22 cellular contexts compared by ENCODE assay signal in the genomic region with DNA sequence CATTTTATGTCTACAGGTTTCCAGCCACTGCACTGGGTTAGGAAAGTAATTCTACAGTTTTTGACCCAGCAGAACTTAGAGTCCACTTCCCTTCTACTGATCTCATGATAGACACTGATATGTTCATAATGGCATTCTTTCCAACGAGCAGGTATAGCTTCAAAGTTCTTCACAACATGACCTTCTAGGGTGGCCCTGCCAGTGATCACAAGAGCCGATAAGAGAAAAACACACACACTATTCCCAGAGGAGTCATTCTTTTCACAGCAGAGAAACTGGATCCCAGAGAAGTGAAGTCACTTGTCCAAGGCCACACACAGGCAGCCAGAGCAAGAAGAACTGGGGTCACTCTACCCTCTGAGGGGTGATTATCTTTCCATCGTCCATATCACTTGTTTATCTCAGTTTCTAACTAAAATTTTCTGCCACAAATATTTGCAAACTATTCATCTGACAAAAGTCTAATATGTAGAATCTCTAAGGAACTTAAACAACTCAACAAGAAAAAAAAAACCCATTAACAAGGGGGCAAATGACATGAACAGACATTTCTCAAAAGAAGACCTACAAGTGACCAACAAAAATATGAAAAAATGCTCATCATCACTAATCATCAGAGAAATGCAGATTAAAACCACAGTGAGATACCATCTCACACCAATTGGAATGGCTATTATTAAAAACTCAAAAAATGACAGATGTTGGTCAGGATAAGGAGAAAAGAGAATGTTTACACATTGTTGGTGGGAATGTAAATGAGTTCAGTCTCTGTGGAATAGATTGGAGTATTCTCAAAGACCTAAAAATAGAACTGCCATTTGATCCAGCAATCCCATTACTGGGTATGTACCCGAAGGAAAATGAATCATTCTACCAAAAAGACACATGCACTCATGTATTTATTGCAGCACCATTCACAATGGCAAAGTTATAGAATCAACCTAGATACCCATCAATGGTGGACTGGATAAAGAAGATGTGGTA. TPM values are rescaled to one million over a fixed set of nuclear protein-coding genes. Genes with fewer than 3 reads are reported as not detected.
A peak's percentile ranks its signal among the peaks of the same experiment; 100 is the strongest.
DNase-seq lines count a peak whose midpoint lies in the region; ATAC-seq, FAIRE-seq and TF ChIP-seq lines count a peak whose summit lies in the region.
"Had no signal": no experiment of that assay in that cellular context is flagged by ENCODE, and none has a peak within 500 bp of the region (broad histone marks: within the 10 kb centered on the region; RNA-seq: fewer than 3 reads in every experiment).

No MANE protein-coding gene starts in this region.

- H3K4me1 Mint-ChIP-seq in glutamatergic neuron (ENCODE audit: low read depth, unreplicated experiment): peaks cover 11% of the 10 kb centered on the region
- H3K4me1 Mint-ChIP-seq: IgD-negative memory B cell had no signal

- H3K27me3 ChIP-seq in HepG2 (ENCODE audit: control insufficient read depth in 1 of 2, insufficient read depth in 2 of 2, low read length in 2 of 2) (no peaks in the 10 kb centered on the region), right lobe of liver (no peaks in the 10 kb centered on the region)
- H3K27me3 ChIP-seq: BLaER1 had no signal

- peaks cover 3% of the 10 kb centered on the region for H3K27me3 Mint-ChIP-seq in glutamatergic neuron (ENCODE audit: unreplicated experiment)

- no peaks in the 10 kb centered on the region for H3K36me3 ChIP-seq in HepG2 (replicated peaks in 1 of 2; ENCODE audit: control insufficient read depth in 1 of 2, insufficient read depth in 2 of 2, low read length in 2 of 2)
- no peaks in the 10 kb centered on the region for H3K36me3 ChIP-seq in right lobe of liver
- H3K36me3 ChIP-seq: BLaER1 had no signal

- no peak overlapping the region for H3K27ac Mint-ChIP-seq in glutamatergic neuron (ENCODE audit: unreplicated experiment)
- H3K27ac Mint-ChIP-seq: CD8-positive, alpha-beta T cell; HFFc6; IgD-negative memory B cell had no signal

- BruUV-seq in HepG2 (replicated peaks; lab: Mats Ljungman, UMichigan): no TSS peak

- H3K79me2 ChIP-seq in HepG2 (ENCODE audit: insufficient read depth, low read length): no peaks in the 10 kb centered on the region

- peak; percentile 96 for ATAC-seq in HepG2
- no peak for ATAC-seq in right lobe of liver
- ATAC-seq: CD8-positive, alpha-beta T cell had no signal

- POLR2A ChIA-PET in HepG2 (lab: Yijun Ruan, JAX): interaction anchor here (1.5 to 1.7 kb wide), 2 partner anchors 14 to 16 kb away, joined by 5 to 9 read pairs; no protein-coding TSS in a partner anchor

- H3K9me3 Mint-ChIP-seq in glutamatergic neuron (ENCODE audit: unreplicated experiment): no peaks in the 10 kb centered on the region
- H3K9me3 Mint-ChIP-seq: CD8-positive, alpha-beta T cell; HFFc6; IgD-negative memory B cell had no signal

- CTCF ChIA-PET in HepG2 (lab: Yijun Ruan, JAX; ENCODE audit: low intra/inter-chr PET ratio, low total read pairs): no interaction called here

- WGBS in HepG2 (ENCODE audit: low lambda C conversion rate): 0% methylated on average over 4 of the region's 4 CpGs
- WGBS in right lobe of liver (ENCODE audit: insufficient coverage, low coverage, low lambda C conversion rate, missing lambda C conversion rate): 47% methylated on average over 4 of the region's 4 CpGs

- peak; percentile 80 for FAIRE-seq in HepG2 (lab: Jason Lieb, UNC)
- FAIRE-seq: A204.1, D721Med had no signal

- TF ChIP-seq POLR2A in HepG2 (IDR thresholded peaks at IDR 0.05; ENCODE audit: insufficient read depth in 1 of 2, low read depth in 2 of 2, low read length in 2 of 2) (no peak), right lobe of liver (IDR thresholded peaks at IDR 0.05) (no peak)

- intact Hi-C loops in HepG2 (cut with micrococcal nuclease; ENCODE audit: unreplicated experiment): loop anchor here (2.0 to 5.0 kb wide), 2 partner anchors 15 to 118 kb away; partner anchors contain the start of gene NMD3
- intact Hi-C loops in right lobe of liver (cut with DNase I): no loop called here

- H2AFZ ChIP-seq in HepG2 (ENCODE audit: low read length): no peak overlapping the region

- H3K9me3 ChIP-seq in HepG2 (ENCODE audit: low read length): no peaks in the 10 kb centered on the region
- no peaks in the 10 kb centered on the region for H3K9me3 ChIP-seq in right lobe of liver
- H3K9me3 ChIP-seq: BLaER1 had no signal

- peak in 1 of 2 experiments; percentile 84; a peak in 2 of 4 replicates for TF ChIP-seq EP300 in HepG2 (IDR thresholded peaks at IDR 0.05; ENCODE audit: low read depth in 2 of 2, low read length in 2 of 2)
- TF ChIP-seq EP300 in HepG2 (CRISPR knock-in tag; IDR thresholded peaks at IDR 0.05; ENCODE audit: borderline replicate concordance): peak; percentile 78

- H3K36me3 Mint-ChIP-seq in glutamatergic neuron (ENCODE audit: unreplicated experiment): no peaks in the 10 kb centered on the region
- H3K36me3 Mint-ChIP-seq: CD8-positive, alpha-beta T cell; IgD-negative memory B cell had no signal

- no peak for TF ChIP-seq RAD21 in HepG2 (CRISPR knock-in tag; IDR thresholded peaks at IDR 0.05)

- TF ChIP-seq CTCF in HepG2 (CRISPR knock-in tag; IDR thresholded peaks at IDR 0.05): no peak
- no peak for TF ChIP-seq CTCF in right lobe of liver (IDR thresholded peaks at IDR 0.05)
- TF ChIP-seq CTCF in glutamatergic neuron (IDR thresholded peaks at IDR 0.05; ENCODE audit: partially characterized antibody, unreplicated experiment): no peak

- H3K4me1 ChIP-seq in HepG2 (ENCODE audit: insufficient read depth, low read length) (peaks cover 90% of the 10 kb centered on the region), right lobe of liver (no peaks in the 10 kb centered on the region)
- H3K4me1 ChIP-seq: BLaER1 had no signal

- in situ Hi-C loops in HepG2 (cut with HindIII; ENCODE audit: extremely low pct_ligation_motif_present, low pct_unique_long_range_greater_than_20kb): no loop called here

- H3K4me3 Mint-ChIP-seq in glutamatergic neuron (ENCODE audit: unreplicated experiment): no peak overlapping the region
- H3K4me3 Mint-ChIP-seq: CD8-positive, alpha-beta T cell; HFFc6; IgD-negative memory B cell had no signal

- 0 out of 2 replicates have a peak overlapping the region, but pooled peaks have one; percentile 18 for H3K9ac ChIP-seq in HepG2 (ENCODE audit: insufficient read depth, low read depth, low read length)
- H3K9ac ChIP-seq: BLaER1 had no signal

- H3K27ac ChIP-seq in HepG2 (ENCODE audit: extremely low read length, insufficient read depth, low read length) (peak overlapping the region; percentile 65), right lobe of liver (no peak overlapping the region)
- H3K27ac ChIP-seq: BLaER1 had no signal

- H3K4me3 ChIP-seq in HepG2 (replicated peaks in 1 of 3; ENCODE audit: insufficient read depth in 1 of 3, low read depth in 2 of 3, low read length in 3 of 3) (no peak overlapping the region; a peak in 1 of 6 replicates), right lobe of liver (no peak overlapping the region)
- H3K4me3 ChIP-seq: BLaER1 had no signal

- no peaks in the 10 kb centered on the region for H4K20me1 ChIP-seq in HepG2 (ENCODE audit: insufficient read depth, low read length)
- H4K20me1 ChIP-seq: BLaER1 had no signal

- H3K4me2 ChIP-seq in HepG2 (ENCODE audit: low read depth, low read length): peak overlapping the region; percentile 44
- H3K4me2 ChIP-seq: BLaER1 had no signal

- DNase-seq in HepG2 (ENCODE audit: low spot score) (peak; percentile 97), right lobe of liver (no peak), NCI-H526 treated with DMSO at 0.1 percent for 48 hours (lab: John Stamatoyannopoulos, UW) (peak; percentile 51), fibroblast of gingiva (ENCODE audit: low read depth) (peak; percentile 67), GF-D8 (lab: John Stamatoyannopoulos, UW) (no peak), DMS114 treated with DMSO at 0.1 percent for 48 hours (lab: John Stamatoyannopoulos, UW; ENCODE audit: unreplicated experiment) (no peak), SHP77 (lab: John Stamatoyannopoulos, UW) (no peak), glutamatergic neuron (no peak)
- DNase-seq: CD8-positive, alpha-beta T cell; GOT3; HFFc6; Kasumi-1; NCI-H1105 treated with DMSO at 0.1 percent for 48 hours; NCI-H187; NCI-H510A treated with DMSO at 0.1 percent for 48 hours; SHP77 treated with DMSO at 0.1 percent for 48 hours; SW 1271 had no signal

TF ChIP-seq in HepG2, 621 proteins besides CTCF, POLR2A, EP300 and RAD21 (continues in another document):
- TF ChIP-seq ZNF644 (CRISPR knock-in tag; IDR thresholded peaks at IDR 0.05; ENCODE audit: low read depth) (peak; percentile 88), FOXP1 (IDR thresholded peaks at IDR 0.05) (no peak), FOXP1 (CRISPR knock-in tag; IDR thresholded peaks at IDR 0.05) (peak; percentile 59)

RNA-seq across cellular contexts. Expression of gene SPTSSB, which starts 31.5 kb away (rescaled TPM):
- total RNA-seq in HepG2 (2016; rRNA removed; fragmentation: Illumina TruSeq; extraction: Trizol): 0.51 and 0.84 TPM in 2 replicates
- total RNA-seq in HepG2 (2016; cell fraction: cytosol; rRNA removed; fragmentation: Illumina TruSeq; extraction: Trizol; ENCODE audit: low read depth): not detected in 2 replicates
- 0.25 and 0.37 TPM in 2 replicates for total RNA-seq in HepG2 (2016; cell fraction: insoluble cytoplasmic fraction; rRNA removed; fragmentation: Illumina TruSeq; extraction: Trizol)
- 0.59 and 1.9 TPM in 2 replicates for total RNA-seq in HepG2 (2016; cell fraction: membrane; rRNA removed; fragmentation: Illumina TruSeq; extraction: Trizol)
- total RNA-seq in HepG2 (2016; cell fraction: nucleus; rRNA removed; fragmentation: Illumina TruSeq; extraction: Trizol): 0.28 TPM in 1 of 2 replicates, not detected in the other
- 2.4 and 4.2 TPM in 2 replicates for polyA plus RNA-seq in HepG2 (2011; rRNA removed)
- 0.42 and 0.58 TPM in 2 replicates for polyA plus RNA-seq in HepG2 (2011; cell fraction: cytosol; rRNA removed)
- polyA plus RNA-seq in HepG2 (2011; cell fraction: nucleus; rRNA removed): 0.19 and 0.39 TPM in 2 replicates
- polyA plus RNA-seq in HepG2 (2012): 0.05 and 0.32 TPM in 2 replicates
- 0.10 and 0.24 TPM in 2 replicates for polyA plus RNA-seq in HepG2 (2016; cell fraction: cytosol; fragmentation: Illumina TruSeq; extraction: Trizol; ENCODE audit: low read depth)
- 0.10 and 0.25 TPM in 2 replicates for polyA plus RNA-seq in HepG2 (2016; cell fraction: insoluble cytoplasmic fraction; fragmentation: Illumina TruSeq; extraction: Trizol; ENCODE audit: low read depth)
- polyA plus RNA-seq in HepG2 (2016; cell fraction: membrane; fragmentation: Illumina TruSeq; extraction: Trizol; ENCODE audit: low read depth): 0.56 and 0.58 TPM in 2 replicates
- polyA plus RNA-seq in HepG2 (2016; cell fraction: nucleus; fragmentation: Illumina TruSeq; extraction: Trizol; ENCODE audit: insufficient read depth, low read depth): 0.29 and 1.9 TPM in 2 replicates
- 0.12 TPM in 1 of 2 replicates, not detected in the other for polyA minus RNA-seq in HepG2 (2011; rRNA and poly(A)+ RNA removed; ENCODE audit: low replicate concordance)
- polyA minus RNA-seq in HepG2 (2011; cell fraction: cytosol; rRNA and poly(A)+ RNA removed): not detected in 2 replicates
- 2.4 and 4.0 TPM in 2 replicates for polyA minus RNA-seq in HepG2 (2011; cell fraction: nucleus; rRNA and poly(A)+ RNA removed)
- 1 to 10 TPM in 1 of 6 experiments, under 1 TPM in 1, not detected in 4; 0.07 to 1.4 TPM for total RNA-seq in right lobe of liver
- total RNA-seq in glutamatergic neuron (ENCODE audit: unreplicated experiment): 1.9 TPM
- total RNA-seq: CD8-positive, alpha-beta T cell; HFFc6; OCI-LY7 had no signal
- polyA plus RNA-seq: IgD-negative memory B cell had no signal

Comparison
In these comparisons a context has a peak if more than half of its experiments do, and no peak if none do; other contexts are left out.
1. DNase-seq: peak in HepG2 (single experiment), NCI-H526 treated with DMSO at 0.1 percent for 48 hours (single experiment) and fibroblast of gingiva (single experiment); none in right lobe of liver (0 of 3), GF-D8 (single experiment), DMS114 treated with DMSO at 0.1 percent for 48 hours (single experiment), SHP77 (0 of 2) and glutamatergic neuron (single experiment).